Comparison of ENCODE assay signal across 8 cellular contexts in genomic region chr3:159711560-159712333, GRCh38.
DNase-seq lines count a peak whose midpoint lies in the region; ATAC-seq and TF ChIP-seq lines count a peak whose summit lies in the region.
"Had no signal": no experiment of that assay in that cellular context is flagged by ENCODE, and none has a peak within 500 bp of the region (broad histone marks: within the 10 kb centered on the region; RNA-seq: fewer than 3 reads in every experiment).

No MANE protein-coding gene starts in this region.

- DNase-seq in HS-5 (ENCODE audit: low read depth), result peak; percentile 76
- peak; percentile 83 for DNase-seq in brain microvascular endothelial cell
- DNase-seq in hepatocyte (ENCODE audit: low spot score), result peak; percentile 69
- peak; percentile 56 for DNase-seq in spleen
- DNase-seq in KG1 (lab: John Stamatoyannopoulos, UW), result no peak
- DNase-seq in Peyer's patch, result no peak
- DNase-seq: activated naive CD4-positive, alpha-beta T cell treated with Interleukin-2 at 50 U/mL for 16 hours had no signal

- WGBS in hepatocyte (ENCODE audit: low lambda C conversion rate, missing lambda C conversion rate), result 34% methylated on average over 7 of the region's 7 CpGs
- 38 to 66% (median 40%) methylated on average over 7 of the region's 7 CpGs for WGBS in spleen, 5 donors

- H3K4me3 ChIP-seq in brain microvascular endothelial cell (ENCODE audit: low read depth, low read length) (no peak overlapping the region), hepatocyte (no peak overlapping the region), spleen (no peak overlapping the region), Peyer's patch (no peak overlapping the region)

- no peaks in the 10 kb centered on the region for H3K9me2 ChIP-seq in hepatocyte (replicated peaks; ENCODE audit: insufficient read depth)

- no peaks in the 10 kb centered on the region for H4K20me1 ChIP-seq in hepatocyte (ENCODE audit: insufficient read depth, poor library complexity, severe bottlenecking)

- TF ChIP-seq CTCF in brain microvascular endothelial cell (IDR thresholded peaks at IDR 0.05; ENCODE audit: low read depth, low read length, missing control alignments) (no peak), hepatocyte (IDR thresholded peaks at IDR 0.05; ENCODE audit: poor library complexity) (no peak), spleen (IDR thresholded peaks at IDR 0.05 in 8 of 11, conservative IDR thresholded peaks at IDR 0.05 in 3 of 11) (no peak), Peyer's patch (IDR thresholded peaks at IDR 0.05) (no peak)

- H3K27me3 ChIP-seq in brain microvascular endothelial cell (replicated peaks) (no peaks in the 10 kb centered on the region), hepatocyte (no peaks in the 10 kb centered on the region), spleen (replicated peaks in 1 of 7) (no peaks in the 10 kb centered on the region), Peyer's patch (no peaks in the 10 kb centered on the region)

- peak overlapping the region; percentile 12 for H3K27ac ChIP-seq in brain microvascular endothelial cell
- H3K27ac ChIP-seq in hepatocyte, result no peak overlapping the region
- H3K27ac ChIP-seq in spleen, result peak overlapping the region in 5 of 8 donors; percentile 4 to 55 (median 48)
- no peak overlapping the region for H3K27ac ChIP-seq in Peyer's patch

- no peaks in the 10 kb centered on the region for H3K9me3 ChIP-seq in hepatocyte (ENCODE audit: low read depth)
- H3K9me3 ChIP-seq in spleen, result peaks cover 0 to 24% (median 14%) of the 10 kb centered on the region in 8 donors
- no peaks in the 10 kb centered on the region for H3K9me3 ChIP-seq in Peyer's patch

- intact Hi-C loops in spleen (cut with DNase I; ENCODE audit: low total_unique reads), result no loop called here

- ATAC-seq in HG03108 (IDR thresholded peaks at IDR 0.05; ENCODE audit: unreplicated experiment), result no peak

- in situ Hi-C loops in brain microvascular endothelial cell (cut with HindIII; ENCODE audit: low pct_ligation_motif_present, low sequenced_read_pairs), result no loop called here

- no peak for TF ChIP-seq POLR2A in spleen (IDR thresholded peaks at IDR 0.05)
- TF ChIP-seq POLR2A in Peyer's patch (IDR thresholded peaks at IDR 0.05), result no peak

- no peaks in the 10 kb centered on the region for H3K79me2 ChIP-seq in hepatocyte

- H3K4me1 ChIP-seq in hepatocyte (ENCODE audit: insufficient read depth) (no peaks in the 10 kb centered on the region), spleen (peaks cover 0 to 5% (median 2%) of the 10 kb centered on the region in 6 donors), Peyer's patch (no peaks in the 10 kb centered on the region)

- peak overlapping the region; percentile 14 for H2AFZ ChIP-seq in hepatocyte

- H3K36me3 ChIP-seq in brain microvascular endothelial cell (replicated peaks) (no peaks in the 10 kb centered on the region), hepatocyte (replicated peaks; ENCODE audit: insufficient read depth, low read depth) (no peaks in the 10 kb centered on the region), spleen (no peaks in the 10 kb centered on the region), Peyer's patch (no peaks in the 10 kb centered on the region)

- no peak overlapping the region for H3K4me2 ChIP-seq in hepatocyte

Comparison
In these comparisons a context has a peak if more than half of its experiments do, and no peak if none do; other contexts are left out.
1. DNase-seq: peak in HS-5 (single experiment), brain microvascular endothelial cell (single experiment), hepatocyte (single experiment) and spleen (single experiment); none in KG1 (single experiment) and Peyer's patch (0 of 3).
2. H3K27ac ChIP-seq: peak in brain microvascular endothelial cell (single experiment) and spleen (5 of 8); none in hepatocyte (single experiment) and Peyer's patch (0 of 4).